In genomic region chr1:205950280-205950679, GRCh38 we compare ENCODE assay signal across 15 cellular contexts. TPM values are rescaled to one million over a fixed set of nuclear protein-coding genes. Genes with fewer than 3 reads are reported as not detected.
DNase-seq lines count a peak whose midpoint lies in the region; ATAC-seq and TF ChIP-seq lines count a peak whose summit lies in the region.
"Had no signal": no experiment of that assay in that cellular context is flagged by ENCODE, and none has a peak within 500 bp of the region (broad histone marks: within the 10 kb centered on the region; RNA-seq: fewer than 3 reads in every experiment).

No MANE protein-coding gene starts in this region.

- peak overlapping the region; percentile 1 for H3K27ac Mint-ChIP-seq in MCF 10A (ENCODE audit: low read depth, unreplicated experiment)
- no peak overlapping the region for H3K27ac Mint-ChIP-seq in CD8-positive, alpha-beta memory T cell

- H3K4me3 ChIP-seq in thyroid gland (replicated peaks in 1 of 3) = no peak overlapping the region
- no peak overlapping the region for H3K4me3 ChIP-seq in CD8-positive, alpha-beta memory T cell (ENCODE audit: low read length)
- H3K4me3 ChIP-seq: ovary, uterus had no signal

- CTCF ChIA-PET in MCF 10A (lab: Yijun Ruan, JAX) = interaction anchor here (0.7 to 13.7 kb wide), 16 partner anchors 10 to 529 kb away, joined by 3 to 198 read pairs (median 6); no protein-coding TSS in a partner anchor
- CTCF ChIA-PET in CD8-positive, alpha-beta memory T cell (lab: Charles Lee) = no interaction called here

- peak overlapping the region; percentile 7 for H3K4me3 Mint-ChIP-seq in MCF 10A (ENCODE audit: unreplicated experiment)
- H3K4me3 Mint-ChIP-seq in CD8-positive, alpha-beta memory T cell = no peak overlapping the region

- H3K27me3 ChIP-seq in thyroid gland = no peaks in the 10 kb centered on the region
- H3K27me3 ChIP-seq in CD8-positive, alpha-beta memory T cell (ENCODE audit: insufficient read depth, low read length, poor library complexity, severe bottlenecking) = no peaks in the 10 kb centered on the region
- H3K27me3 ChIP-seq: ovary, uterus had no signal

- no peaks in the 10 kb centered on the region for H3K36me3 ChIP-seq in thyroid gland
- no peaks in the 10 kb centered on the region for H3K36me3 ChIP-seq in CD8-positive, alpha-beta memory T cell (ENCODE audit: insufficient read depth, low read length)
- H3K36me3 ChIP-seq: ovary, uterus had no signal

- H3K27me3 Mint-ChIP-seq in MCF 10A (ENCODE audit: insufficient read depth, unreplicated experiment) = peaks cover 68% of the 10 kb centered on the region
- H3K27me3 Mint-ChIP-seq in CD8-positive, alpha-beta memory T cell = peaks cover 7 to 15% of the 10 kb centered on the region in 2 donors

- no peaks in the 10 kb centered on the region for H3K36me3 Mint-ChIP-seq in MCF 10A (ENCODE audit: insufficient read depth, unreplicated experiment)
- H3K36me3 Mint-ChIP-seq in CD8-positive, alpha-beta memory T cell = no peaks in the 10 kb centered on the region

- H3K4me1 ChIP-seq in thyroid gland = peaks cover 27 to 52% of the 10 kb centered on the region in 2 donors
- no peaks in the 10 kb centered on the region for H3K4me1 ChIP-seq in CD8-positive, alpha-beta memory T cell (ENCODE audit: insufficient read depth, low read length)
- H3K4me1 ChIP-seq: uterus had no signal

- TF ChIP-seq CTCF in MCF 10A (IDR thresholded peaks at IDR 0.05; ENCODE audit: unreplicated experiment) = no peak
- no peak for TF ChIP-seq CTCF in thyroid gland (IDR thresholded peaks at IDR 0.05)

- no peak for ATAC-seq in GM21529 (IDR thresholded peaks at IDR 0.05; ENCODE audit: unreplicated experiment)

- no peaks in the 10 kb centered on the region for H3K9me3 ChIP-seq in thyroid gland
- no peaks in the 10 kb centered on the region for H3K9me3 ChIP-seq in CD8-positive, alpha-beta memory T cell (ENCODE audit: low read length)
- H3K9me3 ChIP-seq: ovary, uterus had no signal

- peaks cover 69% of the 10 kb centered on the region for H3K4me1 Mint-ChIP-seq in MCF 10A (ENCODE audit: insufficient read depth, unreplicated experiment)
- H3K4me1 Mint-ChIP-seq in CD8-positive, alpha-beta memory T cell = no peaks in the 10 kb centered on the region

- H3K27ac ChIP-seq in thyroid gland = peak overlapping the region; percentile 74 to 86 (median 81)
- H3K27ac ChIP-seq in CD8-positive, alpha-beta memory T cell (ENCODE audit: low read depth, low read length) = no peak overlapping the region
- H3K27ac ChIP-seq: ovary, uterus had no signal

- no peaks in the 10 kb centered on the region for H3K9me3 Mint-ChIP-seq in MCF 10A (ENCODE audit: unreplicated experiment)
- no peaks in the 10 kb centered on the region for H3K9me3 Mint-ChIP-seq in CD8-positive, alpha-beta memory T cell

- TF ChIP-seq POLR2A in thyroid gland (IDR thresholded peaks at IDR 0.05) = no peak

- POLR2A ChIA-PET in MCF 10A (lab: Yijun Ruan, JAX) = interaction anchor here (0.6 to 5.9 kb wide), 19 partner anchors 10 to 1033 kb away, joined by 3 to 88 read pairs (median 6); partner anchors contain the start of gene SLC41A1
- POLR2A ChIA-PET in CD8-positive, alpha-beta memory T cell (lab: Charles Lee) = no interaction called here

- intact Hi-C loops in MCF 10A (cut with micrococcal nuclease) = loop anchor here (1.0 kb wide), 1 partner anchor 27 kb away; no protein-coding TSS in a partner anchor
- intact Hi-C loops in thyroid gland (cut with DNase I) = no loop called here

- DNase-seq in NCI-H2196 (lab: John Stamatoyannopoulos, UW; ENCODE audit: unreplicated experiment) (peak; percentile 21), NCI-H2196 treated with DMSO at 0.1 percent for 48 hours (lab: John Stamatoyannopoulos, UW; ENCODE audit: unreplicated experiment) (no peak), MCF 10A (ENCODE audit: unreplicated experiment) (peak; percentile 98), iris pigment epithelial cell (ENCODE audit: low read depth) (peak; percentile 19), thyroid gland (peak; percentile 91 to 92), activated T-cell treated with anti-CD3 and anti-CD28 coated beads for 4 hours (no peak)
- DNase-seq in CD8-positive, alpha-beta memory T cell = no peak
- DNase-seq: 8988T; activated CD4-positive, alpha-beta T cell treated with anti-CD3 and anti-CD28 coated beads for 4 hours; kidney; NCI-H2227 treated with DMSO at 0.1 percent for 48 hours; uterus had no signal

- 26 to 50% methylated on average over 6 of the region's 8 CpGs for WGBS in thyroid gland, 2 donors

- no TSS peak for BruUV-seq in MCF 10A (replicated peaks; lab: Mats Ljungman, UMichigan)

RNA-seq across cellular contexts. Expression of gene SLC26A9, which starts 7.0 kb away (rescaled TPM):
- total RNA-seq in MCF 10A (2022) = not detected in 2 replicates
- total RNA-seq in thyroid gland = 1 to 10 TPM; 1.6 to 4.8 (median 3.3) TPM
- total RNA-seq in CD8-positive, alpha-beta memory T cell = not detected
- not detected for polyA plus RNA-seq in CD8-positive, alpha-beta memory T cell
- total RNA-seq: SK-MEL-5, uterus had no signal

RNA-seq across cellular contexts. Expression of gene RAB7B, which starts 52.9 kb away (rescaled TPM):
- 1.6 and 3.6 TPM in 2 replicates for total RNA-seq in MCF 10A (2022)
- 10 to 100 TPM in 2 of 4 donors, 1 to 10 TPM in 2; 4.8 to 12.6 (median 8.7) TPM for total RNA-seq in thyroid gland
- under 1 TPM; 0.29 to 0.48 TPM for total RNA-seq in CD8-positive, alpha-beta memory T cell
- not detected for polyA plus RNA-seq in CD8-positive, alpha-beta memory T cell

Comparison
In these comparisons a context has a peak if more than half of its experiments do, and no peak if none do; other contexts are left out.
1. DNase-seq: peak in NCI-H2196 (single experiment), MCF 10A (single experiment), iris pigment epithelial cell (single experiment) and thyroid gland (2 of 2); none in NCI-H2196 treated with DMSO at 0.1 percent for 48 hours (single experiment), CD8-positive, alpha-beta memory T cell (0 of 5) and activated T-cell treated with anti-CD3 and anti-CD28 coated beads for 4 hours (single experiment).